ENCODE assay signal across 1 cellular context in the genomic region with DNA sequence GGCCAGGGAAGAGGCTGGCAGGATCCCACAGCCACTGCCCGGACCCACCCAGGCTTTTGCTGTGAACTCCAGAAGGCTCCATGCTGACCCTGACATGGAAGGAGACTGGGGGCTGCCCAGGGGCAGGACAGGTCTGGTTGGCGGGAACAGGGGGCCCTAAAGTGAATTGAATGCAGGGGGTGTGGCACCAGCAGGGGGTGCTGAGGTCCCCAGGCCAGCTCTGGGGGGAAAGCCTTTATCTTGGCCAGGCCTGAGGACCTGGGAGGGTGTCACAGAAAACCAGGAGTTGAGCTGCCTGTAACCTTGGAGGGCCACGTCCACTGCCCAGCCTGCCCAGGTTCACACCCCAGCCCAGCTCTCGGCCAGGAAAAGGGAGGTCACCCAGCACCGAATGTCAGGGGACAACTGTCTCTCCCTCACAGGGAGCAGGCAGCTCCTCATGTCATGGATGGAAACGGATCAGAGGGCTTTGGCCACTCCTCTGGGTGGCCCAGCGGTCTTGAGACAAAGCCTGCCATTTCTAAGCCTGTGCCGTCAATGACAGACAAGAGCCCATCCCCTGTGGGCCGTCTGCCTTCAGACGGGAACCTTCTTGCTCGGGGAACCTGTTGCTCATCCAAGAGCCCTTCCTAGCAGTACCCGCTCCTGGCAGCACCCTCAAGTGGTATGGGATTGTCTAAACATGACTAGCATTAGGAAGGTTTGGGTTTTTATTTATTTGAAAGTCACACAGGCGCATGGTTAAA.
TF ChIP-seq lines count a peak whose summit lies in the region.

No MANE protein-coding gene starts in this region.

TF ChIP-seq in HepG2, 621 proteins besides CTCF, POLR2A, EP300 and RAD21:
- TF ChIP-seq ZNF232 (CRISPR knock-in tag; IDR thresholded peaks at IDR 0.05; ENCODE audit: borderline replicate concordance) (no peak), ZNF207 (IDR thresholded peaks at IDR 0.05; ENCODE audit: borderline replicate concordance) (no peak), ZKSCAN8 (CRISPR knock-in tag; IDR thresholded peaks at IDR 0.05; ENCODE audit: borderline replicate concordance) (no peak), SMARCE1 (IDR thresholded peaks at IDR 0.05; ENCODE audit: borderline replicate concordance) (no peak), NFE2L1 (CRISPR knock-in tag; IDR thresholded peaks at IDR 0.05; ENCODE audit: borderline replicate concordance) (no peak), GFI1 (CRISPR knock-in tag; IDR thresholded peaks at IDR 0.05; ENCODE audit: borderline replicate concordance) (no peak), ZFY (CRISPR knock-in tag; IDR thresholded peaks at IDR 0.05) (no peak), AGO2 (optimal IDR thresholded peaks at IDR 0.05; ENCODE audit: low read depth, low read length) (peak; percentile 39), HDAC2 (CRISPR knock-in tag; IDR thresholded peaks at IDR 0.05) (no peak), ZNF432 (CRISPR knock-in tag; IDR thresholded peaks at IDR 0.05; ENCODE audit: borderline replicate concordance) (no peak), U2AF2 (IDR thresholded peaks at IDR 0.05; ENCODE audit: low read depth, low read length) (no peak), ZNF251 (CRISPR knock-in tag; IDR thresholded peaks at IDR 0.05) (no peak), ZFP41 (CRISPR knock-in tag; IDR thresholded peaks at IDR 0.05; ENCODE audit: borderline replicate concordance) (no peak), ZNF768 (CRISPR knock-in tag; IDR thresholded peaks at IDR 0.05) (peak; percentile 65; the same call in 1 of the 2 replicates)
- TF ChIP-seq, protein P1, sequence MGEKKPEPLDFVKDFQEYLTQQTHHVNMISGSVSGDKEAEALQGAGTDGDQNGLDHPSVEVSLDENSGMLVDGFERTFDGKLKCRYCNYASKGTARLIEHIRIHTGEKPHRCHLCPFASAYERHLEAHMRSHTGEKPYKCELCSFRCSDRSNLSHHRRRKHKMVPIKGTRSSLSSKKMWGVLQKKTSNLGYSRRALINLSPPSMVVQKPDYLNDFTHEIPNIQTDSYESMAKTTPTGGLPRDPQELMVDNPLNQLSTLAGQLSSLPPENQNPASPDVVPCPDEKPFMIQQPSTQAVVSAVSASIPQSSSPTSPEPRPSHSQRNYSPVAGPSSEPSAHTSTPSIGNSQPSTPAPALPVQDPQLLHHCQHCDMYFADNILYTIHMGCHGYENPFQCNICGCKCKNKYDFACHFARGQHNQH (CRISPR knock-in tag; IDR thresholded peaks at IDR 0.05), result no peak
- TF ChIP-seq, protein P2, sequence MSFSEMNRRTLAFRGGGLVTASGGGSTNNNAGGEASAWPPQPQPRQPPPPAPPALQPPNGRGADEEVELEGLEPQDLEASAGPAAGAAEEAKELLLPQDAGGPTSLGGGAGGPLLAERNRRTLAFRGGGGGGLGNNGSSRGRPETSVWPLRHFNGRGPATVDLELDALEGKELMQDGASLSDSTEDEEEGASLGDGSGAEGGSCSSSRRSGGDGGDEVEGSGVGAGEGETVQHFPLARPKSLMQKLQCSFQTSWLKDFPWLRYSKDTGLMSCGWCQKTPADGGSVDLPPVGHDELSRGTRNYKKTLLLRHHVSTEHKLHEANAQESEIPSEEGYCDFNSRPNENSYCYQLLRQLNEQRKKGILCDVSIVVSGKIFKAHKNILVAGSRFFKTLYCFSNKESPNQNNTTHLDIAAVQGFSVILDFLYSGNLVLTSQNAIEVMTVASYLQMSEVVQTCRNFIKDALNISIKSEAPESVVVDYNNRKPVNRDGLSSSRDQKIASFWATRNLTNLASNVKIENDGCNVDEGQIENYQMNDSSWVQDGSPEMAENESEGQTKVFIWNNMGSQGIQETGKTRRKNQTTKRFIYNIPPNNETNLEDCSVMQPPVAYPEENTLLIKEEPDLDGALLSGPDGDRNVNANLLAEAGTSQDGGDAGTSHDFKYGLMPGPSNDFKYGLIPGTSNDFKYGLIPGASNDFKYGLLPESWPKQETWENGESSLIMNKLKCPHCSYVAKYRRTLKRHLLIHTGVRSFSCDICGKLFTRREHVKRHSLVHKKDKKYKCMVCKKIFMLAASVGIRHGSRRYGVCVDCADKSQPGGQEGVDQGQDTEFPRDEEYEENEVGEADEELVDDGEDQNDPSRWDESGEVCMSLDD (CRISPR knock-in tag; IDR thresholded peaks at IDR 0.05; ENCODE audit: borderline replicate concordance), result no peak
TF ChIP-seq in HepG2: peak in this region for 2.
